ENCODE assay signal across 14 cellular contexts in genomic region chr18:31203086-31203793, GRCh38. TPM values are rescaled to one million over a fixed set of nuclear protein-coding genes. Genes with fewer than 3 reads are reported as not detected.
DNase-seq lines count a peak whose midpoint lies in the region; ATAC-seq lines count a peak whose summit lies in the region.
"Had no signal": no experiment of that assay in that cellular context is flagged by ENCODE, and none has a peak within 500 bp of the region (broad histone marks: within the 10 kb centered on the region; RNA-seq: fewer than 3 reads in every experiment).

No MANE protein-coding gene starts in this region.

- H2BK120ac ChIP-seq in mesenchymal stem cell (ENCODE audit: low read depth, low read length), result no peak overlapping the region

- peak overlapping the region; percentile 64 for H3K4me2 ChIP-seq in BLaER1
- no peak overlapping the region for H3K4me2 ChIP-seq in mesenchymal stem cell (ENCODE audit: low read length, poor library complexity, severe bottlenecking)

- no peak overlapping the region for H4K8ac ChIP-seq in mesenchymal stem cell (ENCODE audit: low read length)

- no peaks in the 10 kb centered on the region for H3K36me3 ChIP-seq in BLaER1
- no peaks in the 10 kb centered on the region for H3K36me3 ChIP-seq in mesenchymal stem cell (ENCODE audit: control insufficient read depth in 1 of 2, insufficient read depth in 2 of 2, low read depth in 1 of 2, low read length in 2 of 2)
- H3K36me3 ChIP-seq: prostate gland had no signal

- no peak overlapping the region for H2BK15ac ChIP-seq in mesenchymal stem cell (ENCODE audit: low read depth, poor library complexity, severe bottlenecking)

- H4K20me1 ChIP-seq in BLaER1, result no peaks in the 10 kb centered on the region

- 74% methylated on average over 9 of the region's 9 CpGs for WGBS in mesenchymal stem cell

- 0 out of 2 replicates have a peak overlapping the region, but pooled peaks have one; percentile 40 for H3K9ac ChIP-seq in BLaER1
- no peak overlapping the region for H3K9ac ChIP-seq in mesenchymal stem cell (ENCODE audit: low read length)

- DNase-seq in NOMO-1 treated with dmso at 0.1 percent for 144 hours (lab: John Stamatoyannopoulos, UW; ENCODE audit: unreplicated experiment), result peak; percentile 72
- no peak for DNase-seq in epithelial cell of prostate (ENCODE audit: low read depth, low spot score)
- peak; percentile 18 for DNase-seq in mesenchymal stem cell
- no peak for DNase-seq in NK-92 (lab: John Stamatoyannopoulos, UW; ENCODE audit: unreplicated experiment)
- no peak for DNase-seq in NCI-H69 (lab: John Stamatoyannopoulos, UW)
- DNase-seq: activated naive CD8-positive, alpha-beta T cell treated with anti-CD3 and anti-CD28 coated beads for 36 hours; NCI-H1092 treated with DMSO at 0.1 percent for 48 hours; substantia nigra had no signal

- H3K4me3 ChIP-seq in BLaER1, result no peak overlapping the region
- no peak overlapping the region for H3K4me3 ChIP-seq in mesenchymal stem cell (ENCODE audit: insufficient read depth in 1 of 2, low read depth in 1 of 2, low read length in 2 of 2)
- H3K4me3 ChIP-seq: coronary artery, prostate gland had no signal

- no peak overlapping the region for H2AFZ ChIP-seq in mesenchymal stem cell (ENCODE audit: low read depth, low read length)

- H2BK5ac ChIP-seq in mesenchymal stem cell (ENCODE audit: low read depth, low read length, poor library complexity, severe bottlenecking), result no peak overlapping the region

- H3K23ac ChIP-seq in mesenchymal stem cell (ENCODE audit: low read length in 2 of 2), result no peak overlapping the region

- ATAC-seq in HG03196 (IDR thresholded peaks at IDR 0.05; ENCODE audit: unreplicated experiment) (no peak), GM19035 (IDR thresholded peaks at IDR 0.05; ENCODE audit: unreplicated experiment) (no peak)

- peak overlapping the region in 1 of 2 experiments; percentile 38 for H2BK12ac ChIP-seq in mesenchymal stem cell (ENCODE audit: low read length in 2 of 2)

- H3K27me3 ChIP-seq in BLaER1, result no peaks in the 10 kb centered on the region
- H3K27me3 ChIP-seq in mesenchymal stem cell (ENCODE audit: control insufficient read depth in 1 of 2, insufficient read depth in 1 of 2, low read length in 2 of 2), result no peaks in the 10 kb centered on the region

- H3K4ac ChIP-seq in mesenchymal stem cell (ENCODE audit: low read depth in 1 of 2, low read length in 2 of 2), result no peak overlapping the region

- no peak overlapping the region for H4K91ac ChIP-seq in mesenchymal stem cell (ENCODE audit: low read length)

- H3K18ac ChIP-seq in mesenchymal stem cell (ENCODE audit: low read depth in 1 of 2, low read length in 2 of 2), result no peak overlapping the region

- H3K4me1 ChIP-seq in BLaER1, result peaks cover 14% of the 10 kb centered on the region
- peaks cover 5% of the 10 kb centered on the region for H3K4me1 ChIP-seq in mesenchymal stem cell (ENCODE audit: control insufficient read depth, insufficient read depth, low read depth, low read length)

- H3K9me3 ChIP-seq in BLaER1 (no peaks in the 10 kb centered on the region), mesenchymal stem cell (ENCODE audit: control insufficient read depth, low read length) (no peaks in the 10 kb centered on the region)
- H3K9me3 ChIP-seq: prostate gland had no signal

- no peaks in the 10 kb centered on the region for H3K79me1 ChIP-seq in mesenchymal stem cell (replicated peaks; ENCODE audit: low read length, poor library complexity, severe bottlenecking)

- peak overlapping the region; percentile 43 for H3K27ac ChIP-seq in BLaER1
- peak overlapping the region; percentile 2 for H3K27ac ChIP-seq in epithelial cell of prostate
- H3K27ac ChIP-seq in mesenchymal stem cell (ENCODE audit: low read length, poor library complexity, severe bottlenecking), result no peak overlapping the region
- H3K27ac ChIP-seq: coronary artery had no signal

- no peak overlapping the region for H2AK5ac ChIP-seq in mesenchymal stem cell (ENCODE audit: low read length, severe bottlenecking)

- H3K14ac ChIP-seq in mesenchymal stem cell (ENCODE audit: low read length in 2 of 2), result no peak overlapping the region

RNA-seq across cellular contexts. Expression of gene DSC1, which starts 40.6 kb away (rescaled TPM):
- not detected for polyA plus RNA-seq in mesenchymal stem cell (2013, experiment 1 of 2)
- not detected for polyA plus RNA-seq in mesenchymal stem cell (2013, experiment 2 of 2)
- polyA plus RNA-seq: AG04450 had no signal

Comparison
In these comparisons a context has a peak if more than half of its experiments do, and no peak if none do; other contexts are left out.
1. DNase-seq: peak in NOMO-1 treated with dmso at 0.1 percent for 144 hours (single experiment) and mesenchymal stem cell (single experiment); none in epithelial cell of prostate (single experiment), NK-92 (single experiment) and NCI-H69 (single experiment).